10 cellular contexts compared by ENCODE assay signal in the genomic region with DNA sequence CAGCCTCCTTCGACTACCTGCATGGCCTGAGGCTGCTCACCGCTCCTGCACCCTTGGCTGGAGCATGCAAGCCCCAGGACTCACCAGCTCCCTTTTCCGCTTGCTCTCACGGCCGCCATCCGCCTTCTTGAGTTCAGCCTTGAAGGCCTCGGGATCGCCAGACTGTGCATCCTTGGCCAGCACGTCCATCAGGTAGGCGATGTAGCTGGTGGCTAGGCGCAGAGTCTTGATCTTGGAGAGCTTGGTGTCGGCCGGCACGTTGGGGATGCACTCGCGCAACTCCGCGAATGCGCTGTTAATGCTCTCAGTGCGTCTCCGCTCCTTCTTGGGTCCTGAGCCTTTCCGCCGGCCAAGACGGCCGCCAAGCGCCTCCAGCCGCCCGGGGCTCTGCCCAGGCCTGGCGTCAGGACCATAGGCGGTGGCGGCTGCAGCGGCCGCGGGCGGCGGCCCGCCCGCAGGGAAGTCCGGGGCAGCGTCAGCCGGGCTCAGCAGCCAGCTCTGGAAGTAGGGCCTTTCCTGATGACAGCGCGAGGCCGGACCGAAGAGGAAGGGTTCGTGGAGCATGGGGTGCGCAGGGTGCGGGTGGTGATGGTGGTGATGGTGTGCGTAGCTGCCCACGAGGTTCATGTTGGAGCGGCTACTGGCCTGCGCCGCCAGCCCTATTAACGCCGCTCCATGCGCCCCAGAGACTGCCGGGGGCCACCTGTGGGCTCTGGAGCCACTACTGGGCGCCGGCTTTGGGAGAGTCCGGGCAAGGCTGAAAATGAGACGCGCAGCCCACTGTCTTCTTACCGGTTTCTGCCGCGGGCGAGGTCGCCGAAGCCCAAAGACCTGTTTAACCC. TPM values are rescaled to one million over a fixed set of nuclear protein-coding genes. Genes with fewer than 3 reads are reported as not detected.
DNase-seq lines count a peak whose midpoint lies in the region; ATAC-seq lines count a peak whose summit lies in the region.
"Had no signal": no experiment of that assay in that cellular context is flagged by ENCODE, and none has a peak within 500 bp of the region (broad histone marks: within the 10 kb centered on the region; RNA-seq: fewer than 3 reads in every experiment).

No MANE protein-coding gene starts in this region.

- H3K9me3 ChIP-seq in HAP-1 (no peaks in the 10 kb centered on the region), right cardiac atrium (ENCODE audit: control insufficient read depth, low read length) (no peaks in the 10 kb centered on the region), skeletal muscle satellite cell (replicated peaks; ENCODE audit: low read length) (no peaks in the 10 kb centered on the region)

- H3K4me2 ChIP-seq in skeletal muscle satellite cell (ENCODE audit: low read length) = peak overlapping the region; percentile 69

- H3K4me3 ChIP-seq in HAP-1 (peak overlapping the region; percentile 23), right cardiac atrium (ENCODE audit: low read length) (peak overlapping the region; percentile 46), skeletal muscle satellite cell (ENCODE audit: low read length) (peak overlapping the region; percentile 52)

- H3K4me1 ChIP-seq in HAP-1 (no peaks in the 10 kb centered on the region), right cardiac atrium (ENCODE audit: control insufficient read depth, insufficient read depth, low read length) (peaks cover 9% of the 10 kb centered on the region), skeletal muscle satellite cell (ENCODE audit: control insufficient read depth, insufficient read depth, low read length) (peaks cover 12% of the 10 kb centered on the region)

- no peak overlapping the region for H3K27ac ChIP-seq in right cardiac atrium (ENCODE audit: low read length)

- DNase-seq in HAP-1 (ENCODE audit: low spot score in 2 of 2) = no peak
- DNase-seq in activated CD8-positive, alpha-beta memory T cell treated with anti-CD3 and anti-CD28 coated beads, Interleukin-2, amount 50 U/mL, for 48 hours = peak; percentile 61
- peak; percentile 41 to 74 (median 63) for DNase-seq in right cardiac atrium
- DNase-seq in NCI-H226 = no peak
- DNase-seq in AML-193 (lab: John Stamatoyannopoulos, UW) = no peak

- H3K27me3 ChIP-seq in HAP-1 (ENCODE audit: low read depth) (peaks cover 100% of the 10 kb centered on the region), right cardiac atrium (ENCODE audit: control insufficient read depth, insufficient read depth) (no peaks in the 10 kb centered on the region), skeletal muscle satellite cell (ENCODE audit: control insufficient read depth, insufficient read depth, low read length) (peaks cover 99% of the 10 kb centered on the region)

- ATAC-seq in right cardiac atrium = peak; percentile 52 to 73
- no peak for ATAC-seq in HG02870 (IDR thresholded peaks at IDR 0.05; ENCODE audit: unreplicated experiment)
- no peak for ATAC-seq in HG03469 (IDR thresholded peaks at IDR 0.05; ENCODE audit: unreplicated experiment)

- intact Hi-C loops in right cardiac atrium (cut with DNase I) = no loop called here

- no peaks in the 10 kb centered on the region for H3K36me3 ChIP-seq in HAP-1 (replicated peaks)
- H3K36me3 ChIP-seq in skeletal muscle satellite cell (ENCODE audit: insufficient read depth, low read length) = no peaks in the 10 kb centered on the region

- in situ Hi-C loops in HAP-1 (cut with MboI; ENCODE audit: low sequenced_read_pairs) = no loop called here

- H3K9ac ChIP-seq in skeletal muscle satellite cell (ENCODE audit: low read depth, low read length) = no peak overlapping the region

- 2% methylated on average over 68 of the region's 68 CpGs for WGBS in right cardiac atrium

RNA-seq across cellular contexts. Expression of gene HAND1, which starts 0.4 kb away (rescaled TPM):
- total RNA-seq in right cardiac atrium = 1 to 10 TPM; 1.8 to 9.2 (median 2.5) TPM
- polyA plus RNA-seq in right cardiac atrium = 3.6 TPM
- total RNA-seq in skeletal muscle satellite cell (2012; rRNA removed) = under 0.01 TPM in 1 of 2 replicates, not detected in the other
- total RNA-seq: frontal cortex, SK-MEL-5 had no signal

RNA-seq across cellular contexts. Expression of gene SAP30L, which starts 31.8 kb away (rescaled TPM):
- total RNA-seq in right cardiac atrium = 10 to 100 TPM; 24.6 to 34.0 (median 30.8) TPM
- 13.5 TPM for polyA plus RNA-seq in right cardiac atrium
- 4.6 and 8.5 TPM in 2 replicates for total RNA-seq in skeletal muscle satellite cell (2012; rRNA removed)

Comparison
In these comparisons a context has a peak if more than half of its experiments do, and no peak if none do; other contexts are left out.
1. DNase-seq: peak in activated CD8-positive, alpha-beta memory T cell treated with anti-CD3 and anti-CD28 coated beads, Interleukin-2, amount 50 U/mL, for 48 hours (single experiment) and right cardiac atrium (3 of 3); none in HAP-1 (0 of 2), NCI-H226 (single experiment) and AML-193 (0 of 2).
2. ATAC-seq: peak in right cardiac atrium (2 of 2); none in HG02870 (single experiment) and HG03469 (single experiment).
3. Peak in every context shown above with its lines, with median percentiles within 50 percentile points of each other: H3K4me3 ChIP-seq.